11 cellular contexts compared by ENCODE assay signal in genomic region chr5:101009758-101010519, GRCh38.
DNase-seq lines count a peak whose midpoint lies in the region; ATAC-seq and TF ChIP-seq lines count a peak whose summit lies in the region.
"Had no signal": no experiment of that assay in that cellular context is flagged by ENCODE, and none has a peak within 500 bp of the region (broad histone marks: within the 10 kb centered on the region; RNA-seq: fewer than 3 reads in every experiment).

No MANE protein-coding gene starts in this region.

- 61% methylated on average over 9 of the region's 9 CpGs for WGBS in esophagus muscularis mucosa

- H4K20me1 ChIP-seq in Karpas-422 (ENCODE audit: insufficient read depth, low read depth, low read length) = no peaks in the 10 kb centered on the region

- H3K27ac ChIP-seq in Karpas-422 (ENCODE audit: low read length) (no peak overlapping the region), esophagus muscularis mucosa (replicated peaks in 1 of 4) (no peak overlapping the region)

- TF ChIP-seq EP300 in esophagus muscularis mucosa (IDR thresholded peaks at IDR 0.05) = no peak

- H3K9me2 ChIP-seq in Karpas-422 (replicated peaks; ENCODE audit: insufficient read depth, low read length) = no peaks in the 10 kb centered on the region

- H3K36me3 Mint-ChIP-seq in activated naive CD4-positive, alpha-beta T cell treated with anti-CD3 and anti-CD28 coated beads for 36 hours (ENCODE audit: low read depth) = no peaks in the 10 kb centered on the region

- no peak overlapping the region for H3K4me3 Mint-ChIP-seq in activated naive CD4-positive, alpha-beta T cell treated with anti-CD3 and anti-CD28 coated beads for 36 hours
- H3K4me3 Mint-ChIP-seq: T-helper 2 cell treated with Interferon-gamma antibody and Interleukin-4, amounts not matched to agents 5 μg/mL and 100 μg/mL, for 36 hours had no signal

- peak overlapping the region; percentile 20 for H3K4me2 ChIP-seq in Karpas-422 (ENCODE audit: low read depth, low read length, poor library complexity, severe bottlenecking)

- ATAC-seq in GM19351 (IDR thresholded peaks at IDR 0.05; ENCODE audit: unreplicated experiment) (peak; percentile 97), HG02759 (IDR thresholded peaks at IDR 0.05; ENCODE audit: unreplicated experiment) (peak; percentile 71)

- H3K9me3 ChIP-seq in Karpas-422 (ENCODE audit: low read length) (no peaks in the 10 kb centered on the region), esophagus muscularis mucosa (peaks cover 0 to 4% (median 0%) of the 10 kb centered on the region in 4 donors)
- H3K9me3 ChIP-seq: HAP-1 had no signal

- H3K27me3 Mint-ChIP-seq in activated naive CD4-positive, alpha-beta T cell treated with anti-CD3 and anti-CD28 coated beads for 36 hours (ENCODE audit: low read depth) = no peaks in the 10 kb centered on the region

- H3K4me1 ChIP-seq in Karpas-422 (ENCODE audit: low read length) = peaks cover 7% of the 10 kb centered on the region
- H3K4me1 ChIP-seq in esophagus muscularis mucosa = no peaks in the 10 kb centered on the region
- H3K4me1 ChIP-seq: HAP-1 had no signal

- H3K4me3 ChIP-seq in Karpas-422 (ENCODE audit: low read length) (no peak overlapping the region), retinal pigment epithelial cell (ENCODE audit: low read length) (no peak overlapping the region), esophagus muscularis mucosa (no peak overlapping the region)
- H3K4me3 ChIP-seq: HAP-1 had no signal

- CTCF ChIA-PET in activated naive CD4-positive, alpha-beta T cell treated with anti-CD3 and anti-CD28 coated beads for 36 hours (lab: Charles Lee) = interaction anchor here (0.6 kb wide), 1 partner anchor 1905 kb away, joined by 4 read pairs; no protein-coding TSS in a partner anchor

- H3K27me3 ChIP-seq in Karpas-422 (ENCODE audit: low read length) = no peaks in the 10 kb centered on the region
- H3K27me3 ChIP-seq in esophagus muscularis mucosa = no peaks in the 10 kb centered on the region

- peaks cover 7% of the 10 kb centered on the region for H3K9me3 Mint-ChIP-seq in activated naive CD4-positive, alpha-beta T cell treated with anti-CD3 and anti-CD28 coated beads for 36 hours

- H3K27ac Mint-ChIP-seq in activated naive CD4-positive, alpha-beta T cell treated with anti-CD3 and anti-CD28 coated beads for 36 hours = no peak overlapping the region
- H3K27ac Mint-ChIP-seq: T-helper 2 cell treated with Interferon-gamma antibody and Interleukin-4, amounts not matched to agents 5 μg/mL and 100 μg/mL, for 36 hours had no signal

- no peak for TF ChIP-seq CTCF in retinal pigment epithelial cell (conservative IDR thresholded peaks at IDR 0.05; ENCODE audit: low read depth, low read length)
- TF ChIP-seq CTCF in esophagus muscularis mucosa (IDR thresholded peaks at IDR 0.05) = no peak

- intact Hi-C loops in activated naive CD4-positive, alpha-beta T cell treated with anti-CD3 and anti-CD28 coated beads for 36 hours (cut with micrococcal nuclease) = no loop called here
- intact Hi-C loops in esophagus muscularis mucosa (cut with DNase I) = no loop called here

- no peak overlapping the region for H3K9ac ChIP-seq in Karpas-422 (ENCODE audit: low read length)

- H3K36me3 ChIP-seq in Karpas-422 (ENCODE audit: insufficient read depth, low read length) (no peaks in the 10 kb centered on the region), esophagus muscularis mucosa (no peaks in the 10 kb centered on the region)
- H3K36me3 ChIP-seq: HAP-1 had no signal

- no peak for TF ChIP-seq POLR2A in esophagus muscularis mucosa (IDR thresholded peaks at IDR 0.05; ENCODE audit: low read depth)

- DNase-seq in Karpas-422 = peak; percentile 53
- DNase-seq in retinal pigment epithelial cell (ENCODE audit: low read depth) = peak; percentile 35
- no peak for DNase-seq in activated naive CD4-positive, alpha-beta T cell treated with anti-CD3 and anti-CD28 coated beads for 36 hours
- no peak for DNase-seq in esophagus muscularis mucosa (ENCODE audit: extremely low spot score)
- DNase-seq in SW480 (ENCODE audit: low spot score) = no peak
- DNase-seq: DND-41, NCI-H524 treated with DMSO at 0.1 percent for 48 hours had no signal

- H3K4me1 Mint-ChIP-seq in activated naive CD4-positive, alpha-beta T cell treated with anti-CD3 and anti-CD28 coated beads for 36 hours (ENCODE audit: low read depth) = no peaks in the 10 kb centered on the region

- no peak overlapping the region; the same call in 1 of the 2 replicates for H2AFZ ChIP-seq in Karpas-422 (ENCODE audit: low read length)

- H3K79me2 ChIP-seq in Karpas-422 (ENCODE audit: low read length) = no peaks in the 10 kb centered on the region

Comparison
In these comparisons a context has a peak if more than half of its experiments do, and no peak if none do; other contexts are left out.
1. DNase-seq: peak in Karpas-422 (single experiment) and retinal pigment epithelial cell (single experiment); none in activated naive CD4-positive, alpha-beta T cell treated with anti-CD3 and anti-CD28 coated beads for 36 hours (single experiment), esophagus muscularis mucosa (single experiment) and SW480 (single experiment).